In genomic region chr17:48647103-48647963, GRCh38 we compare ENCODE assay signal across 1 cellular context.
TF ChIP-seq lines count a peak whose summit lies in the region.

No MANE protein-coding gene starts in this region.

TF ChIP-seq in IMR-90, 13 proteins besides CTCF, POLR2A, EP300 and RAD21 (continued from another document):
- no peak for TF ChIP-seq ELK1 (IDR thresholded peaks at IDR 0.05; ENCODE audit: borderline replicate concordance, low read depth, low read length)
- TF ChIP-seq MXI1 (IDR thresholded peaks at IDR 0.05; ENCODE audit: borderline replicate concordance, low read depth, low read length) = no peak
- TF ChIP-seq RFX5 (IDR thresholded peaks at IDR 0.05; ENCODE audit: low read depth, low read length) = no peak
